Comparison of ENCODE assay signal across 1 cellular context in genomic region chr9:128409998-128410397, GRCh38.
TF ChIP-seq lines count a peak whose summit lies in the region.

No MANE protein-coding gene starts in this region.

TF ChIP-seq in SK-N-SH, 30 proteins besides CTCF, POLR2A, EP300 and RAD21:
- no peak for TF ChIP-seq IRF3 (IDR thresholded peaks at IDR 0.05; ENCODE audit: low read depth, low read length)
- TF ChIP-seq NFIC (IDR thresholded peaks at IDR 0.05; ENCODE audit: borderline replicate concordance), result no peak
- no peak for TF ChIP-seq REST (IDR thresholded peaks at IDR 0.05; ENCODE audit: low read depth, low read length)
- no peak for TF ChIP-seq CHD2 (IDR thresholded peaks at IDR 0.05; ENCODE audit: low read length, partially characterized antibody)
- no peak for TF ChIP-seq ELF1 (IDR thresholded peaks at IDR 0.05)
- no peak for TF ChIP-seq RXRA (IDR thresholded peaks at IDR 0.05; ENCODE audit: borderline replicate concordance, low read depth)
- no peak for TF ChIP-seq FOXM1 (IDR thresholded peaks at IDR 0.05; ENCODE audit: low read depth)
- no peak for TF ChIP-seq FOXJ3 (CRISPR knock-in tag; IDR thresholded peaks at IDR 0.05)
TF ChIP-seq in SK-N-SH: peak in this region for 0.
